ENCODE assay signal across 13 cellular contexts in genomic region chr6:90169328-90169886, GRCh38.
DNase-seq lines count a peak whose midpoint lies in the region; ATAC-seq and TF ChIP-seq lines count a peak whose summit lies in the region.
"Had no signal": no experiment of that assay in that cellular context is flagged by ENCODE, and none has a peak within 500 bp of the region (broad histone marks: within the 10 kb centered on the region; RNA-seq: fewer than 3 reads in every experiment).

No MANE protein-coding gene starts in this region.

- H3K9me3 ChIP-seq in body of pancreas: no peaks in the 10 kb centered on the region
- H3K9me3 ChIP-seq: upper lobe of right lung had no signal

- peak; percentile 35 for ATAC-seq in body of pancreas
- ATAC-seq in memory B cell (ENCODE audit: low read depth): peak; percentile 32
- ATAC-seq: activated CD8-positive, alpha-beta memory T cell treated with anti-CD3 and anti-CD28 coated beads, Interleukin-2, amount 10 ng/mL, durations not matched to agents 7 days and 5 days; upper lobe of right lung had no signal

- intact Hi-C loops in body of pancreas (cut with DNase I): no loop called here

- H3K27ac ChIP-seq in body of pancreas: no peak overlapping the region
- H3K27ac ChIP-seq: dorsolateral prefrontal cortex, upper lobe of right lung had no signal

- H3K36me3 ChIP-seq in body of pancreas (replicated peaks in 1 of 2; ENCODE audit: insufficient read depth in 1 of 2, low read depth in 2 of 2): no peaks in the 10 kb centered on the region
- H3K36me3 ChIP-seq: upper lobe of right lung had no signal

- H3K4me1 Mint-ChIP-seq in activated naive CD4-positive, alpha-beta T cell treated with anti-CD3 and anti-CD28 coated beads, Interleukin-2, amount 50 U/mL, for 24 hours: peaks cover 72% of the 10 kb centered on the region
- H3K4me1 Mint-ChIP-seq in memory B cell (peaks cover 17% of the 10 kb centered on the region), type B pancreatic cell (ENCODE audit: unreplicated experiment) (peaks cover 8% of the 10 kb centered on the region)

- 47 to 52% methylated on average over 4 of the region's 4 CpGs for whole genome bisulfite sequencing in body of pancreas, 2 donors

- H3K4me3 Mint-ChIP-seq in activated naive CD4-positive, alpha-beta T cell treated with anti-CD3 and anti-CD28 coated beads, Interleukin-2, amount 50 U/mL, for 24 hours: no peak overlapping the region
- H3K4me3 Mint-ChIP-seq in memory B cell (no peak overlapping the region), type B pancreatic cell (no peak overlapping the region)
- H3K4me3 Mint-ChIP-seq: activated CD8-positive, alpha-beta memory T cell treated with anti-CD3 and anti-CD28 coated beads, Interleukin-2, amount 10 ng/mL, durations not matched to agents 7 days and 5 days had no signal

- TF ChIP-seq CTCF in body of pancreas (IDR thresholded peaks at IDR 0.05): no peak
- no peak for TF ChIP-seq CTCF in type B pancreatic cell (conservative IDR thresholded peaks at IDR 0.05)

- H3K4me1 ChIP-seq in body of pancreas: no peaks in the 10 kb centered on the region
- H3K4me1 ChIP-seq: upper lobe of right lung had no signal

- peaks cover 28% of the 10 kb centered on the region for H3K36me3 Mint-ChIP-seq in activated naive CD4-positive, alpha-beta T cell treated with anti-CD3 and anti-CD28 coated beads, Interleukin-2, amount 50 U/mL, for 24 hours
- H3K36me3 Mint-ChIP-seq in memory B cell: peaks cover 6% of the 10 kb centered on the region
- H3K36me3 Mint-ChIP-seq in type B pancreatic cell: peaks cover 3% of the 10 kb centered on the region

- no peak overlapping the region for H3K4me3 ChIP-seq in body of pancreas
- H3K4me3 ChIP-seq: upper lobe of right lung had no signal

- H3K27ac Mint-ChIP-seq in activated naive CD4-positive, alpha-beta T cell treated with anti-CD3 and anti-CD28 coated beads, Interleukin-2, amount 50 U/mL, for 24 hours: peak overlapping the region; percentile 76
- H3K27ac Mint-ChIP-seq in memory B cell (peak overlapping the region; percentile 53), type B pancreatic cell (peak overlapping the region; percentile 34)
- H3K27ac Mint-ChIP-seq: activated CD8-positive, alpha-beta memory T cell treated with anti-CD3 and anti-CD28 coated beads, Interleukin-2, amount 10 ng/mL, durations not matched to agents 7 days and 5 days had no signal

- H3K9me3 Mint-ChIP-seq in activated naive CD4-positive, alpha-beta T cell treated with anti-CD3 and anti-CD28 coated beads, Interleukin-2, amount 50 U/mL, for 24 hours: no peaks in the 10 kb centered on the region
- H3K9me3 Mint-ChIP-seq in memory B cell (no peaks in the 10 kb centered on the region), type B pancreatic cell (no peaks in the 10 kb centered on the region)

- no peak for TF ChIP-seq POLR2A in body of pancreas (IDR thresholded peaks at IDR 0.05)

- DNase-seq in activated naive CD4-positive, alpha-beta T cell treated with Interleukin-2 at 50 U/mL for 16 hours: no peak
- DNase-seq in body of pancreas: no peak
- no peak for DNase-seq in memory B cell (ENCODE audit: low spot score in 2 of 2)
- DNase-seq in type B pancreatic cell (ENCODE audit: extremely low spot score, unreplicated experiment): no peak
- DNase-seq in kidney glomerular epithelial cell (lab: John Stamatoyannopoulos, UW): no peak
- DNase-seq in superior temporal gyrus (ENCODE audit: extremely low spot score): no peak
- DNase-seq in GDM1 (lab: John Stamatoyannopoulos, UW): no peak
- DNase-seq: activated CD8-positive, alpha-beta memory T cell treated with anti-CD3 and anti-CD28 coated beads, Interleukin-2, amount 10 ng/mL, durations not matched to agents 7 days and 5 days; dorsolateral prefrontal cortex; islet precursor cell; NCI-H146; upper lobe of right lung had no signal

- no peaks in the 10 kb centered on the region for H3K27me3 ChIP-seq in body of pancreas
- H3K27me3 ChIP-seq: dorsolateral prefrontal cortex, upper lobe of right lung had no signal

- H3K27me3 Mint-ChIP-seq in activated naive CD4-positive, alpha-beta T cell treated with anti-CD3 and anti-CD28 coated beads, Interleukin-2, amount 50 U/mL, for 24 hours: no peaks in the 10 kb centered on the region
- H3K27me3 Mint-ChIP-seq in memory B cell (no peaks in the 10 kb centered on the region), type B pancreatic cell (no peaks in the 10 kb centered on the region)
